23 cellular contexts compared by ENCODE assay signal in genomic region chr10:527416-527815, GRCh38.
"Had no signal": no experiment of that assay in that cellular context is flagged by ENCODE, and none has a peak within 500 bp of the region (broad histone marks: within the 10 kb centered on the region; RNA-seq: fewer than 3 reads in every experiment).

No MANE protein-coding gene starts in this region.

- H3K4me3 ChIP-seq: adrenal gland, breast epithelium, SJSA1 had no signal

- H3K9me3 ChIP-seq: adrenal gland, breast epithelium, SJSA1 had no signal

- H3K36me3 ChIP-seq: adrenal gland, breast epithelium had no signal

- H3K27me3 ChIP-seq: adrenal gland, breast epithelium, SJSA1 had no signal

- H3K27ac ChIP-seq: adrenal gland, breast epithelium, SJSA1, VCaP had no signal

- DNase-seq: activated CD4-positive, alpha-beta memory T cell treated with anti-CD3 and anti-CD28 coated beads for 36 hours; activated CD4-positive, alpha-beta T cell treated with anti-CD3 and anti-CD28 coated beads, Interleukin-2, amount 10 ng/mL, durations not matched to agents 7 days and 5 days; activated CD4-positive, CD25-positive, alpha-beta regulatory T cell; activated CD8-positive, alpha-beta memory T cell treated with anti-CD3 and anti-CD28 coated beads for 24 hours; activated gamma-delta T cell; activated naive CD4-positive, alpha-beta T cell treated with anti-CD3 and anti-CD28 coated beads, Interleukin-2, amount 10 ng/mL, durations not matched to agents 7 days and 5 days; activated naive CD8-positive, alpha-beta T cell treated with anti-CD3 and anti-CD28 coated beads for 36 hours; activated T-cell treated with anti-CD3 and anti-CD28 coated beads, Interleukin-2, amount 50 U/mL, for 4 hours; caudate nucleus; Kasumi-1; KBM-7; NCI-H1048; NCI-H146; NCI-H187 treated with DMSO at 0.1 percent for 48 hours; NCI-H2081 treated with DMSO at 0.1 percent for 48 hours; NCI-H2171 treated with DMSO at 0.1 percent for 48 hours; NCI-H226; NCI-H526; SHP77 had no signal

- H3K4me1 ChIP-seq: adrenal gland, breast epithelium had no signal
